26 cellular contexts compared by ENCODE assay signal in genomic region chr5:31886206-31886605, GRCh38.
DNase-seq lines count a peak whose midpoint lies in the region; ATAC-seq and TF ChIP-seq lines count a peak whose summit lies in the region.
"Had no signal": no experiment of that assay in that cellular context is flagged by ENCODE, and none has a peak within 500 bp of the region (broad histone marks: within the 10 kb centered on the region; RNA-seq: fewer than 3 reads in every experiment).

No MANE protein-coding gene starts in this region.

- intact Hi-C loops in left cardiac atrium (cut with DNase I): no loop called here
- intact Hi-C loops in left ventricle myocardium superior (cut with micrococcal nuclease): no loop called here
- intact Hi-C loops in lower lobe of right lung (cut with DNase I): no loop called here

- TF ChIP-seq CTCF in lower lobe of right lung (IDR thresholded peaks at IDR 0.05) (no peak), progenitor cell of endocrine pancreas (IDR thresholded peaks at IDR 0.05; ENCODE audit: unreplicated experiment) (no peak)

- peaks cover 18% of the 10 kb centered on the region for H3K4me1 Mint-ChIP-seq in progenitor cell of endocrine pancreas (ENCODE audit: low read depth)
- H3K4me1 Mint-ChIP-seq: activated CD4-positive, alpha-beta memory T cell treated with anti-CD3 and anti-CD28 coated beads, Interleukin-2, amount 10 ng/mL, durations not matched to agents 7 days and 5 days; B cell; immature natural killer cell had no signal

- H3K27me3 Mint-ChIP-seq in progenitor cell of endocrine pancreas: no peaks in the 10 kb centered on the region
- H3K27me3 Mint-ChIP-seq: B cell; dendritic cell treated with granulocyte-macrophage colony-stimulating factor and Interleukin-4, amounts not matched to agents 40 ng/mL and 50 ng/mL, for 4 days had no signal

- H3K27me3 ChIP-seq in lower lobe of right lung (ENCODE audit: low read depth): no peaks in the 10 kb centered on the region
- H3K27me3 ChIP-seq: sigmoid colon had no signal

- no peaks in the 10 kb centered on the region for H3K36me3 ChIP-seq in lower lobe of right lung
- H3K36me3 ChIP-seq: sigmoid colon had no signal

- H3K4me3 Mint-ChIP-seq in progenitor cell of endocrine pancreas (ENCODE audit: low read depth): no peak overlapping the region
- H3K4me3 Mint-ChIP-seq: activated CD4-positive, alpha-beta memory T cell treated with anti-CD3 and anti-CD28 coated beads, Interleukin-2, amount 10 ng/mL, durations not matched to agents 7 days and 5 days; B cell; dendritic cell treated with granulocyte-macrophage colony-stimulating factor and Interleukin-4, amounts not matched to agents 40 ng/mL and 50 ng/mL, for 4 days; immature natural killer cell had no signal

- no peaks in the 10 kb centered on the region for H3K36me3 Mint-ChIP-seq in progenitor cell of endocrine pancreas (ENCODE audit: insufficient read depth)
- H3K36me3 Mint-ChIP-seq: immature natural killer cell had no signal

- H3K4me3 ChIP-seq in lower lobe of right lung: no peak overlapping the region
- H3K4me3 ChIP-seq: sigmoid colon had no signal

- H3K4me1 ChIP-seq in lower lobe of right lung: peaks cover 23% of the 10 kb centered on the region

- no peak for DNase-seq in left cardiac atrium
- DNase-seq in left ventricle myocardium superior: no peak
- DNase-seq in lower lobe of right lung: no peak
- no peak for DNase-seq in progenitor cell of endocrine pancreas (ENCODE audit: low spot score, unreplicated experiment)
- DNase-seq in AML-193 (lab: John Stamatoyannopoulos, UW): no peak
- no peak for DNase-seq in NCI-H1436 (lab: John Stamatoyannopoulos, UW)
- DNase-seq: 8988T; activated CD4-positive, alpha-beta memory T cell treated with anti-CD3 and anti-CD28 coated beads, Interleukin-2, amount 10 ng/mL, durations not matched to agents 7 days and 5 days; activated gamma-delta T cell treated with Interleukin-2 at 50 U/mL for 16 hours; activated T-cell treated with anti-CD3 and anti-CD28 coated beads for 4 hours; DMS53; GF-D8; immature natural killer cell; MV-4-11; NCI-H187; NCI-H2227 treated with DMSO at 0.1 percent for 48 hours; PC-3; Right ventricle myocardium superior; sigmoid colon; stimulated activated CD4-positive, alpha-beta T cell treated with anti-CD3 and anti-CD28 coated beads, Interleukin-15, amount 100 ng/mL, for 24 hours; SW 1271 had no signal

- no peaks in the 10 kb centered on the region for H3K9me3 ChIP-seq in lower lobe of right lung
- H3K9me3 ChIP-seq: sigmoid colon had no signal

- peak overlapping the region; percentile 25 for H3K27ac ChIP-seq in lower lobe of right lung
- H3K27ac ChIP-seq: KMS-11 had no signal

- no peaks in the 10 kb centered on the region for H3K9me3 Mint-ChIP-seq in progenitor cell of endocrine pancreas (ENCODE audit: low read depth)
- H3K9me3 Mint-ChIP-seq: activated CD4-positive, alpha-beta memory T cell treated with anti-CD3 and anti-CD28 coated beads, Interleukin-2, amount 10 ng/mL, durations not matched to agents 7 days and 5 days; dendritic cell treated with granulocyte-macrophage colony-stimulating factor and Interleukin-4, amounts not matched to agents 40 ng/mL and 50 ng/mL, for 4 days; immature natural killer cell had no signal

- peak overlapping the region; percentile 5 for H3K27ac Mint-ChIP-seq in progenitor cell of endocrine pancreas
- H3K27ac Mint-ChIP-seq: activated CD4-positive, alpha-beta memory T cell treated with anti-CD3 and anti-CD28 coated beads, Interleukin-2, amount 10 ng/mL, durations not matched to agents 7 days and 5 days; B cell; dendritic cell treated with granulocyte-macrophage colony-stimulating factor and Interleukin-4, amounts not matched to agents 40 ng/mL and 50 ng/mL, for 4 days; immature natural killer cell had no signal

- ATAC-seq in left cardiac atrium: peak; percentile 14 to 64
- ATAC-seq in left ventricle myocardium superior: no peak
- ATAC-seq in lower lobe of right lung: peak; percentile 4 to 21
- no peak for ATAC-seq in GM19324 (IDR thresholded peaks at IDR 0.05; ENCODE audit: low FRiP score, unreplicated experiment)
- no peak for ATAC-seq in GM21381 (IDR thresholded peaks at IDR 0.05; ENCODE audit: unreplicated experiment)
- ATAC-seq: PC-3 had no signal

Comparison
In these comparisons a context has a peak if more than half of its experiments do, and no peak if none do; other contexts are left out.
1. ATAC-seq: peak in left cardiac atrium (2 of 2) and lower lobe of right lung (2 of 2); none in left ventricle myocardium superior (single experiment), GM19324 (single experiment) and GM21381 (single experiment).